In genomic region chr12:91129662-91130362, GRCh38 we compare ENCODE assay signal across 22 cellular contexts. TPM values are rescaled to one million over a fixed set of nuclear protein-coding genes. Genes with fewer than 3 reads are reported as not detected.
"Had no signal": no experiment of that assay in that cellular context is flagged by ENCODE, and none has a peak within 500 bp of the region (broad histone marks: within the 10 kb centered on the region; RNA-seq: fewer than 3 reads in every experiment).

No MANE protein-coding gene starts in this region.

- FAIRE-seq: bronchial epithelial cell had no signal

- H3K36me3 ChIP-seq: ovary, prostate gland, upper lobe of left lung had no signal

- DNase-seq: activated CD4-positive, alpha-beta T cell treated with anti-CD3 and anti-CD28 coated beads, Interleukin-2, amount 10 ng/mL, durations not matched to agents 24 days and 14 days; activated naive CD8-positive, alpha-beta T cell treated with anti-CD3 and anti-CD28 coated beads for 36 hours; activated T-cell treated with anti-CD3 and anti-CD28 coated beads, Interleukin-2, amount 50 U/mL, for 24 hours; amygdala; cerebellar nuclear complex; cortex of kidney; foreskin keratinocyte; immature natural killer cell; naive thymus-derived CD8-positive, alpha-beta T cell; ovary; stimulated activated CD4-positive, alpha-beta T cell treated with anti-CD3 and anti-CD28 coated beads, Interleukin-12 subunit alpha, Interleukin-12 subunit beta, amount 100 ng/mL, for 4 hours; stimulated activated CD4-positive, alpha-beta T cell treated with anti-CD3 and anti-CD28 coated beads, Interleukin-4, amount 100 ng/mL, for 4 hours; stimulated activated naive CD8-positive, alpha-beta T cell treated with anti-CD3 and anti-CD28 coated beads, Interleukin-15, Interleukin-2, amounts not matched to agents 100 U/mL and 50 U/mL, for 24 hours; SW 1271; T-helper 17 cell; upper lobe of left lung had no signal

- H3K4me1 ChIP-seq: prostate gland, upper lobe of left lung had no signal

- H3K27me3 ChIP-seq: foreskin keratinocyte, ovary, upper lobe of left lung had no signal

- H3K27me3 Mint-ChIP-seq: activated CD4-positive, alpha-beta T cell treated with anti-CD3 and anti-CD28 coated beads, Interleukin-2, amount 10 ng/mL, durations not matched to agents 24 days and 14 days; activated T-cell treated with anti-CD3 and anti-CD28 coated beads, Interleukin-2, amount 50 U/mL, for 24 hours; T-helper 17 cell had no signal

- H3K4me3 Mint-ChIP-seq: activated CD4-positive, alpha-beta T cell treated with anti-CD3 and anti-CD28 coated beads, Interleukin-2, amount 10 ng/mL, durations not matched to agents 24 days and 14 days; activated naive CD8-positive, alpha-beta T cell treated with anti-CD3 and anti-CD28 coated beads for 36 hours; activated T-cell treated with anti-CD3 and anti-CD28 coated beads, Interleukin-2, amount 50 U/mL, for 24 hours; activated T-helper 17 cell treated with anti-CD3 and anti-CD28 coated beads, Interleukin-2, amount 50 U/mL, for 72 hours; immature natural killer cell; naive thymus-derived CD8-positive, alpha-beta T cell; T-helper 17 cell had no signal

- H3K4me3 ChIP-seq: lung, ovary, prostate gland, upper lobe of left lung had no signal

- H3K36me3 Mint-ChIP-seq: activated naive CD8-positive, alpha-beta T cell treated with anti-CD3 and anti-CD28 coated beads for 36 hours; immature natural killer cell; naive thymus-derived CD8-positive, alpha-beta T cell had no signal

- H3K9me3 ChIP-seq: ovary, prostate gland, upper lobe of left lung had no signal

- H3K27ac ChIP-seq: foreskin keratinocyte, ovary, prostate gland, upper lobe of left lung had no signal

- H3K4me1 Mint-ChIP-seq: activated CD4-positive, alpha-beta T cell treated with anti-CD3 and anti-CD28 coated beads, Interleukin-2, amount 10 ng/mL, durations not matched to agents 24 days and 14 days; activated naive CD8-positive, alpha-beta T cell treated with anti-CD3 and anti-CD28 coated beads for 36 hours; activated T-helper 17 cell treated with anti-CD3 and anti-CD28 coated beads, Interleukin-2, amount 50 U/mL, for 72 hours; immature natural killer cell; naive thymus-derived CD8-positive, alpha-beta T cell; T-helper 17 cell had no signal

- ATAC-seq: activated CD4-positive, CD25-positive, alpha-beta regulatory T cell treated with anti-CD3 and anti-CD28 coated beads, Interleukin-2, amount 50 U/mL, for 24 hours; activated T-helper 17 cell treated with anti-CD3 and anti-CD28 coated beads, Interleukin-2, amount 50 U/mL, for 72 hours; foreskin keratinocyte; left lobe of liver; naive thymus-derived CD8-positive, alpha-beta T cell; stimulated activated naive CD8-positive, alpha-beta T cell treated with anti-CD3 and anti-CD28 coated beads, Interleukin-15, Interleukin-2, amounts not matched to agents 100 U/mL and 50 U/mL, for 24 hours; T-helper 17 cell had no signal

- H3K9me3 Mint-ChIP-seq: activated CD4-positive, alpha-beta T cell treated with anti-CD3 and anti-CD28 coated beads, Interleukin-2, amount 10 ng/mL, durations not matched to agents 24 days and 14 days; activated naive CD8-positive, alpha-beta T cell treated with anti-CD3 and anti-CD28 coated beads for 36 hours; activated T-cell treated with anti-CD3 and anti-CD28 coated beads, Interleukin-2, amount 50 U/mL, for 24 hours; activated T-helper 17 cell treated with anti-CD3 and anti-CD28 coated beads, Interleukin-2, amount 50 U/mL, for 72 hours had no signal

- H3K27ac Mint-ChIP-seq: activated CD4-positive, alpha-beta T cell treated with anti-CD3 and anti-CD28 coated beads, Interleukin-2, amount 10 ng/mL, durations not matched to agents 24 days and 14 days; activated naive CD8-positive, alpha-beta T cell treated with anti-CD3 and anti-CD28 coated beads for 36 hours; activated T-cell treated with anti-CD3 and anti-CD28 coated beads, Interleukin-2, amount 50 U/mL, for 24 hours; activated T-helper 17 cell treated with anti-CD3 and anti-CD28 coated beads, Interleukin-2, amount 50 U/mL, for 72 hours; immature natural killer cell; naive thymus-derived CD8-positive, alpha-beta T cell; T-helper 17 cell had no signal

RNA-seq across cellular contexts. Expression of gene LUM, which starts 18.5 kb away (rescaled TPM):
- total RNA-seq: activated CD4-positive, alpha-beta T cell treated with anti-CD3 and anti-CD28 coated beads, Interleukin-2, amount 10 ng/mL, durations not matched to agents 24 days and 14 days; activated naive CD8-positive, alpha-beta T cell treated with anti-CD3 and anti-CD28 coated beads for 36 hours; activated T-helper 17 cell treated with anti-CD3 and anti-CD28 coated beads, Interleukin-2, amount 50 U/mL, for 72 hours; foreskin keratinocyte; naive thymus-derived CD8-positive, alpha-beta T cell; T-helper 17 cell had no signal
- polyA plus RNA-seq: immature natural killer cell; naive thymus-derived CD8-positive, alpha-beta T cell had no signal

RNA-seq across cellular contexts. Expression of gene DCN, which starts 52.8 kb away (rescaled TPM):
- total RNA-seq: activated CD4-positive, alpha-beta T cell treated with anti-CD3 and anti-CD28 coated beads, Interleukin-2, amount 10 ng/mL, durations not matched to agents 24 days and 14 days; activated naive CD8-positive, alpha-beta T cell treated with anti-CD3 and anti-CD28 coated beads for 36 hours; activated T-helper 17 cell treated with anti-CD3 and anti-CD28 coated beads, Interleukin-2, amount 50 U/mL, for 72 hours; naive thymus-derived CD8-positive, alpha-beta T cell; T-helper 17 cell had no signal
- polyA plus RNA-seq: immature natural killer cell; naive thymus-derived CD8-positive, alpha-beta T cell had no signal
